Comparison of ENCODE assay signal across 16 cellular contexts in genomic region chr7:144020340-144020739, GRCh38. TPM values are rescaled to one million over a fixed set of nuclear protein-coding genes. Genes with fewer than 3 reads are reported as not detected.
DNase-seq lines count a peak whose midpoint lies in the region; ATAC-seq and TF ChIP-seq lines count a peak whose summit lies in the region.
"Had no signal": no experiment of that assay in that cellular context is flagged by ENCODE, and none has a peak within 500 bp of the region (broad histone marks: within the 10 kb centered on the region; RNA-seq: fewer than 3 reads in every experiment).

No MANE protein-coding gene starts in this region.

- H3K36me3 ChIP-seq in Caco-2 (ENCODE audit: control insufficient read depth, insufficient read depth, low read length): no peaks in the 10 kb centered on the region
- no peaks in the 10 kb centered on the region for H3K36me3 ChIP-seq in trophoblast cell (ENCODE audit: control insufficient read depth in 1 of 2, insufficient read depth in 2 of 2, low read length in 2 of 2)
- H3K36me3 ChIP-seq: BLaER1 treated with 17β-estradiol and CSF1 and Interleukin-3, amounts not matched to agents 10 nM and 100 nM had no signal

- H3K18ac ChIP-seq in trophoblast cell (ENCODE audit: low read length): no peak overlapping the region

- BruUV-seq in Caco-2 (replicated peaks; lab: Mats Ljungman, UMichigan): no TSS peak

- H2BK120ac ChIP-seq in trophoblast cell (ENCODE audit: insufficient read depth, low read length, poor library complexity): no peak overlapping the region

- H3K4me3 ChIP-seq in Caco-2 (ENCODE audit: low read depth, low read length) (no peak overlapping the region), trophoblast cell (ENCODE audit: low read depth, low read length) (no peak overlapping the region)
- H3K4me3 ChIP-seq: BLaER1 treated with 17β-estradiol and CSF1 and Interleukin-3, amounts not matched to agents 10 nM and 100 nM; GM23338 had no signal

- H3K27ac Mint-ChIP-seq in Caco-2 (ENCODE audit: unreplicated experiment) (peak overlapping the region; percentile 69), chondrocyte (ENCODE audit: unreplicated experiment) (peak overlapping the region; percentile 29), progenitor cell of endocrine pancreas (no peak overlapping the region)
- H3K27ac Mint-ChIP-seq: CD4-positive, CD25-positive, alpha-beta regulatory T cell; GM23338 had no signal

- no peak overlapping the region for H4K8ac ChIP-seq in trophoblast cell (ENCODE audit: low read depth, low read length)

- POLR2A ChIA-PET in Caco-2 (lab: Charles Lee): no interaction called here

- H3K9me3 Mint-ChIP-seq in Caco-2 (ENCODE audit: unreplicated experiment) (peaks cover 28% of the 10 kb centered on the region), chondrocyte (ENCODE audit: low read depth) (no peaks in the 10 kb centered on the region), progenitor cell of endocrine pancreas (ENCODE audit: low read depth) (no peaks in the 10 kb centered on the region)
- H3K9me3 Mint-ChIP-seq: GM23338 had no signal

- no peaks in the 10 kb centered on the region for H3K79me1 ChIP-seq in trophoblast cell (ENCODE audit: low read length)

- H3K14ac ChIP-seq in trophoblast cell (ENCODE audit: low read length): no peak overlapping the region

- intact Hi-C loops in Caco-2 (cut with micrococcal nuclease; ENCODE audit: unreplicated experiment) (no loop called here), left ventricle myocardium superior (cut with micrococcal nuclease) (no loop called here)

- peaks cover 35% of the 10 kb centered on the region for H3K4me1 ChIP-seq in Caco-2
- peaks cover 0 to 2% of the 10 kb centered on the region in 2 experiments for H3K4me1 ChIP-seq in trophoblast cell (ENCODE audit: control insufficient read depth in 1 of 2, insufficient read depth in 2 of 2, low read length in 2 of 2)
- H3K4me1 ChIP-seq: BLaER1 treated with 17β-estradiol and CSF1 and Interleukin-3, amounts not matched to agents 10 nM and 100 nM had no signal

- no peak overlapping the region for H3K27ac ChIP-seq in trophoblast cell (ENCODE audit: low read depth, low read length)
- H3K27ac ChIP-seq: BLaER1 treated with 17β-estradiol and CSF1 and Interleukin-3, amounts not matched to agents 10 nM and 100 nM had no signal

- H4K12ac ChIP-seq in trophoblast cell (ENCODE audit: low read depth, low read length): no peak overlapping the region

- H3K4me1 Mint-ChIP-seq in Caco-2 (ENCODE audit: low read depth, unreplicated experiment) (peaks cover 42% of the 10 kb centered on the region), chondrocyte (ENCODE audit: low read depth) (peaks cover 20% of the 10 kb centered on the region), progenitor cell of endocrine pancreas (ENCODE audit: low read depth) (no peaks in the 10 kb centered on the region)
- H3K4me1 Mint-ChIP-seq: CD4-positive, CD25-positive, alpha-beta regulatory T cell had no signal

- no peak overlapping the region for H2BK12ac ChIP-seq in trophoblast cell (ENCODE audit: low read length)

- CTCF ChIA-PET in Caco-2 (lab: Charles Lee): no interaction called here

- no peak overlapping the region for H3K23ac ChIP-seq in trophoblast cell (ENCODE audit: low read length)

- H3K4me2 ChIP-seq in trophoblast cell (ENCODE audit: low read length): no peak overlapping the region
- H3K4me2 ChIP-seq: BLaER1 treated with 17β-estradiol and CSF1 and Interleukin-3, amounts not matched to agents 10 nM and 100 nM; GM23338 had no signal

- ATAC-seq in left ventricle myocardium superior (peak; percentile 83), GM21737 (IDR thresholded peaks at IDR 0.05; ENCODE audit: unreplicated experiment) (no peak)
- ATAC-seq: GM23338 had no signal

- no peaks in the 10 kb centered on the region for H3K36me3 Mint-ChIP-seq in Caco-2 (ENCODE audit: insufficient read depth, unreplicated experiment)
- H3K36me3 Mint-ChIP-seq in chondrocyte (ENCODE audit: low read depth): no peaks in the 10 kb centered on the region
- H3K36me3 Mint-ChIP-seq in progenitor cell of endocrine pancreas (ENCODE audit: insufficient read depth): no peaks in the 10 kb centered on the region
- H3K36me3 Mint-ChIP-seq: CD4-positive, CD25-positive, alpha-beta regulatory T cell had no signal

- H2AK5ac ChIP-seq in trophoblast cell (ENCODE audit: low read length): no peak overlapping the region

- no peak overlapping the region for H3K4me3 Mint-ChIP-seq in Caco-2 (ENCODE audit: unreplicated experiment)
- H3K4me3 Mint-ChIP-seq in chondrocyte (ENCODE audit: unreplicated experiment): no peak overlapping the region
- no peak overlapping the region for H3K4me3 Mint-ChIP-seq in progenitor cell of endocrine pancreas (ENCODE audit: low read depth)
- H3K4me3 Mint-ChIP-seq: CD4-positive, CD25-positive, alpha-beta regulatory T cell; GM23338 had no signal

- DNase-seq in Caco-2: no peak
- no peak for DNase-seq in chondrocyte (ENCODE audit: low spot score)
- no peak for DNase-seq in left ventricle myocardium superior
- DNase-seq in trophoblast cell: peak; percentile 48 to 49
- DNase-seq in progenitor cell of endocrine pancreas (ENCODE audit: low spot score, unreplicated experiment): no peak
- DNase-seq in dermis blood vessel endothelial cell: no peak
- DNase-seq: ACHN; Calu3; CD4-positive, CD25-positive, alpha-beta regulatory T cell; DMS 273 treated with DMSO at 0.1 percent for 48 hours; H7 had no signal

- H2AFZ ChIP-seq in trophoblast cell (ENCODE audit: insufficient read depth, low read length, poor library complexity): no peak overlapping the region
- H2AFZ ChIP-seq: GM23338 had no signal

- H3K9me3 ChIP-seq in Caco-2 (peaks cover 11% of the 10 kb centered on the region; the same call in 1 of the 2 replicates), trophoblast cell (ENCODE audit: insufficient read depth, low read depth, low read length) (peaks cover 2% of the 10 kb centered on the region)

- no peaks in the 10 kb centered on the region for H3K79me2 ChIP-seq in trophoblast cell (ENCODE audit: control insufficient read depth, insufficient read depth, low read length, poor library complexity)

- no peak overlapping the region for H4K91ac ChIP-seq in trophoblast cell (ENCODE audit: low read depth, low read length)

- no peak overlapping the region for H3K9ac ChIP-seq in trophoblast cell (ENCODE audit: low read length)
- H3K9ac ChIP-seq: BLaER1 treated with 17β-estradiol and CSF1 and Interleukin-3, amounts not matched to agents 10 nM and 100 nM had no signal

- H2BK5ac ChIP-seq in trophoblast cell (ENCODE audit: low read depth, low read length, poor library complexity): no peak overlapping the region

- WGBS in trophoblast cell (ENCODE audit: extremely low coverage, insufficient coverage, insufficient read length): no CpG with 5 or more reads among the region's 3 CpGs

- H3K27me3 ChIP-seq in Caco-2 (replicated peaks; ENCODE audit: control insufficient read depth, insufficient read depth, low read length) (no peaks in the 10 kb centered on the region), trophoblast cell (ENCODE audit: insufficient read depth, low read length) (no peaks in the 10 kb centered on the region)
- H3K27me3 ChIP-seq: BLaER1 treated with 17β-estradiol and CSF1 and Interleukin-3, amounts not matched to agents 10 nM and 100 nM had no signal

- H3K27me3 Mint-ChIP-seq in Caco-2 (ENCODE audit: insufficient read depth, unreplicated experiment) (no peaks in the 10 kb centered on the region), chondrocyte (ENCODE audit: low read depth) (peaks cover 2% of the 10 kb centered on the region), progenitor cell of endocrine pancreas (no peaks in the 10 kb centered on the region)

- H3K4ac ChIP-seq in trophoblast cell (ENCODE audit: low read depth, low read length): no peak overlapping the region

- no peak for TF ChIP-seq CTCF in Caco-2 (IDR thresholded peaks at IDR 0.05; ENCODE audit: insufficient read depth in 1 of 2, low read depth in 1 of 2, low read length in 1 of 2, severe bottlenecking in 1 of 2, unreplicated experiment in 1 of 2)
- TF ChIP-seq CTCF in chondrocyte (IDR thresholded peaks at IDR 0.05): no peak
- no peak for TF ChIP-seq CTCF in progenitor cell of endocrine pancreas (IDR thresholded peaks at IDR 0.05; ENCODE audit: unreplicated experiment)

RNA-seq across cellular contexts. Expression of gene OR6B1, which starts 20.2 kb away (rescaled TPM):
- not detected in 2 replicates for total RNA-seq in Caco-2 (2022)
- not detected in 3 replicates for total RNA-seq in chondrocyte
- total RNA-seq in left ventricle myocardium superior: not detected
- 0.06 and 0.07 TPM in 2 replicates for polyA plus RNA-seq in trophoblast cell (2013)
- total RNA-seq in progenitor cell of endocrine pancreas: not detected in 2 replicates
- not detected in 2 replicates for total RNA-seq in dermis blood vessel endothelial cell
- total RNA-seq: A172; Calu3; CD4-positive, CD25-positive, alpha-beta regulatory T cell; GM23338; H7; HT-29 had no signal
- polyA plus RNA-seq: CD4-positive, CD25-positive, alpha-beta regulatory T cell; GM23338 had no signal

RNA-seq across cellular contexts. Expression of gene OR2A5, which starts 28.4 kb away (rescaled TPM):
- total RNA-seq in Caco-2 (2022): not detected in 2 replicates
- not detected in 3 replicates for total RNA-seq in chondrocyte
- not detected for total RNA-seq in left ventricle myocardium superior
- not detected in 2 replicates for polyA plus RNA-seq in trophoblast cell (2013)
- not detected in 2 replicates for total RNA-seq in progenitor cell of endocrine pancreas
- not detected in 2 replicates for total RNA-seq in dermis blood vessel endothelial cell
- total RNA-seq: A172; Calu3; CD4-positive, CD25-positive, alpha-beta regulatory T cell; GM23338; H7; HT-29 had no signal
- polyA plus RNA-seq: CD4-positive, CD25-positive, alpha-beta regulatory T cell; GM23338 had no signal

RNA-seq across cellular contexts. Expression of gene OR2A25, which starts 49.3 kb away (rescaled TPM):
- not detected in 2 replicates for total RNA-seq in Caco-2 (2022)
- not detected in 3 replicates for total RNA-seq in chondrocyte
- not detected for total RNA-seq in left ventricle myocardium superior
- not detected in 2 replicates for polyA plus RNA-seq in trophoblast cell (2013)
- not detected in 2 replicates for total RNA-seq in progenitor cell of endocrine pancreas
- total RNA-seq in dermis blood vessel endothelial cell: not detected in 2 replicates
- total RNA-seq: A172; Calu3; CD4-positive, CD25-positive, alpha-beta regulatory T cell; GM23338; H7; HT-29 had no signal
- polyA plus RNA-seq: CD4-positive, CD25-positive, alpha-beta regulatory T cell; GM23338 had no signal

Comparison
In these comparisons a context has a peak if more than half of its experiments do, and no peak if none do; other contexts are left out.
1. DNase-seq: peak in trophoblast cell (2 of 2); none in Caco-2 (0 of 2), chondrocyte (single experiment), left ventricle myocardium superior (single experiment), progenitor cell of endocrine pancreas (single experiment) and dermis blood vessel endothelial cell (single experiment).